In genomic region chr1:54861070-54861761, GRCh38 we compare ENCODE assay signal across 1 cellular context.
TF ChIP-seq lines count a peak whose summit lies in the region.

No MANE protein-coding gene starts in this region.

TF ChIP-seq in HepG2, 621 proteins besides CTCF, POLR2A, EP300 and RAD21 (continued from another document and continues in another):
- TF ChIP-seq ZSCAN12 (CRISPR knock-in tag; IDR thresholded peaks at IDR 0.05) (no peak), ZNF124 (CRISPR knock-in tag; IDR thresholded peaks at IDR 0.05) (peak; percentile 33; the same call in 1 of the 2 replicates), BATF2 (CRISPR knock-in tag; IDR thresholded peaks at IDR 0.05) (no peak), ZNF629 (CRISPR knock-in tag; conservative IDR thresholded peaks at IDR 0.05) (peak; percentile 47; the same call in 1 of the 2 replicates), ZNF577 (CRISPR knock-in tag; IDR thresholded peaks at IDR 0.05; ENCODE audit: borderline replicate concordance, low read depth) (no peak), GLI4 (CRISPR knock-in tag; IDR thresholded peaks at IDR 0.05; ENCODE audit: borderline replicate concordance) (no peak), ZBTB20 (CRISPR knock-in tag; IDR thresholded peaks at IDR 0.05; ENCODE audit: borderline replicate concordance, low read depth) (peak; percentile 82; the same call in 1 of the 2 replicates), ONECUT2 (CRISPR knock-in tag; IDR thresholded peaks at IDR 0.05) (no peak), SUZ12 (IDR thresholded peaks at IDR 0.05; ENCODE audit: low read depth, low read length) (no peak), FOXK1 (CRISPR knock-in tag; IDR thresholded peaks at IDR 0.05; ENCODE audit: borderline replicate concordance, low read depth) (peak; percentile 82; the same call in 1 of the 2 replicates), ZNF773 (CRISPR knock-in tag; IDR thresholded peaks at IDR 0.05; ENCODE audit: borderline replicate concordance) (no peak), ZNF263 (CRISPR knock-in tag; IDR thresholded peaks at IDR 0.05) (peak; percentile 70), POGZ (CRISPR knock-in tag; IDR thresholded peaks at IDR 0.05) (peak; percentile 64), SKI (IDR thresholded peaks at IDR 0.05; ENCODE audit: partially characterized antibody) (peak; percentile 81), ZNF615 (CRISPR knock-in tag; IDR thresholded peaks at IDR 0.05; ENCODE audit: borderline replicate concordance) (no peak), AKNA (CRISPR knock-in tag; IDR thresholded peaks at IDR 0.05; ENCODE audit: borderline replicate concordance) (no peak), ASH2L (IDR thresholded peaks at IDR 0.05; ENCODE audit: insufficient read length, low read depth, low read length) (no peak), THRA (CRISPR knock-in tag; IDR thresholded peaks at IDR 0.05; ENCODE audit: borderline replicate concordance) (peak; percentile 86; the same call in 1 of the 2 replicates), DBP (CRISPR knock-in tag; IDR thresholded peaks at IDR 0.05; ENCODE audit: not compliant biosample characterization) (no peak), NCOA5 (CRISPR knock-in tag; IDR thresholded peaks at IDR 0.05) (no peak), MTERF4 (CRISPR knock-in tag; IDR thresholded peaks at IDR 0.05) (0 out of 2 replicates have a peak, but pooled peaks have one; percentile 10), ZNF496 (CRISPR knock-in tag; IDR thresholded peaks at IDR 0.05; ENCODE audit: insufficient replicate concordance) (no peak), ATF7-NPFF (CRISPR knock-in tag; IDR thresholded peaks at IDR 0.05; ENCODE audit: low read depth) (no peak), PRDM10 (CRISPR knock-in tag; IDR thresholded peaks at IDR 0.05; ENCODE audit: low read depth) (peak; percentile 58; the same call in 1 of the 2 replicates), ZBTB33 (CRISPR knock-in tag; IDR thresholded peaks at IDR 0.05) (0 out of 2 replicates have a peak, but pooled peaks have one; percentile 49), ZNF292 (CRISPR knock-in tag; IDR thresholded peaks at IDR 0.05; ENCODE audit: borderline replicate concordance, low read depth) (no peak), HDAC2 (CRISPR knock-in tag; IDR thresholded peaks at IDR 0.05) (peak; percentile 67), TP53 (CRISPR knock-in tag; conservative IDR thresholded peaks at IDR 0.05) (peak; percentile 47; the same call in 1 of the 2 replicates), PAWR (CRISPR knock-in tag; IDR thresholded peaks at IDR 0.05; ENCODE audit: borderline replicate concordance) (no peak), ZNF20 (CRISPR knock-in tag; IDR thresholded peaks at IDR 0.05) (no peak), YEATS2 (CRISPR knock-in tag; IDR thresholded peaks at IDR 0.05; ENCODE audit: borderline replicate concordance) (0 out of 2 replicates have a peak, but pooled peaks have one; percentile 18), PBX2 (CRISPR knock-in tag; IDR thresholded peaks at IDR 0.05) (no peak), MLXIP (CRISPR knock-in tag; IDR thresholded peaks at IDR 0.05; ENCODE audit: borderline replicate concordance) (no peak; the same call in 1 of the 2 replicates), ZSCAN5A (CRISPR knock-in tag; IDR thresholded peaks at IDR 0.05; ENCODE audit: borderline replicate concordance) (no peak), KLF9 (CRISPR knock-in tag; IDR thresholded peaks at IDR 0.05; ENCODE audit: low read depth) (no peak), CCAR2 (optimal IDR thresholded peaks at IDR 0.05; ENCODE audit: low read depth, low read length) (no peak), ZNF260 (CRISPR knock-in tag; IDR thresholded peaks at IDR 0.05; ENCODE audit: borderline replicate concordance, low read depth) (no peak), ZNF44 (CRISPR knock-in tag; IDR thresholded peaks at IDR 0.05) (no peak), EEA1 (CRISPR knock-in tag; IDR thresholded peaks at IDR 0.05; ENCODE audit: borderline replicate concordance) (no peak)
